25 cellular contexts compared by ENCODE assay signal in the genomic region with DNA sequence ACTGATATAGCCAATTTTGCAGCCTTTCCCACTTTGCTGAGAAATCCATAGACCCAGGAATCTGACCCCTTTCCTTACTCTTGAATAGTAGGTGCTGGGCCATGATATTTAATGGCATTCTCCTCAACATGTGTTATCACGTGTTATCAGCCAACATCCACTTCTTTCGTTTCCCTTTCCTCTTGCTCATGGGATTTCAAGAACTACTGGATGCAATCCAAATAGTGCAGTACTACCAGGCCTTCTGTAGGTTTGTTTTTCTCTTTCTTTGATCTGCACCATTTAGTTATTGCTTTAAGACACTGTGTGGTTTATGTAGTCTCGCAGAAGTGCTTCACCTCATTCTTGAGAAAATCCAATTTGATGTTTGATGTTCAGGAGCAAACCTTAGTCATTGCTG.
A peak's percentile ranks its signal among the peaks of the same experiment; 100 is the strongest.
DNase-seq lines count a peak whose midpoint lies in the region; ATAC-seq, FAIRE-seq and TF ChIP-seq lines count a peak whose summit lies in the region.
"Had no signal": no experiment of that assay in that cellular context is flagged by ENCODE, and none has a peak within 500 bp of the region (broad histone marks: within the 10 kb centered on the region; RNA-seq: fewer than 3 reads in every experiment).

No MANE protein-coding gene starts in this region.

- DNase-seq in RPMI7951 (ENCODE audit: low read depth) (peak; percentile 26), choroid plexus epithelial cell (ENCODE audit: low read depth) (peak; percentile 51), glomerular endothelial cell (ENCODE audit: extremely low read depth, low read depth, low spot score) (peak; percentile 1), urothelium cell line (ENCODE audit: low spot score) (no peak), DMS79 treated with DMSO at 0.1 percent for 48 hours (lab: John Stamatoyannopoulos, UW) (no peak)
- DNase-seq in activated naive CD4-positive, alpha-beta T cell treated with anti-CD3 and anti-CD28 coated beads, Interleukin-2, amount 50 U/mL, for 72 hours (ENCODE audit: low spot score in 2 of 2): no peak
- DNase-seq: 8988T; ACHN; AML-193; BE2C; CD4-positive, alpha-beta T cell; CD8-positive, alpha-beta memory T cell; DMS 273 treated with DMSO at 0.1 percent for 48 hours; DMS79; GM23248; H7; HCEC 1CT had no signal

- ATAC-seq in HG03135 (IDR thresholded peaks at IDR 0.05; ENCODE audit: unreplicated experiment): no peak
- ATAC-seq in activated naive CD4-positive, alpha-beta T cell treated with anti-CD3 and anti-CD28 coated beads, Interleukin-2, amount 50 U/mL, for 72 hours: no peak
- ATAC-seq: A549 had no signal

- TF ChIP-seq CTCF in choroid plexus epithelial cell (conservative IDR thresholded peaks at IDR 0.05; ENCODE audit: low read depth, low read length): no peak

- no peak overlapping the region for H3K27ac Mint-ChIP-seq in activated naive CD4-positive, alpha-beta T cell treated with anti-CD3 and anti-CD28 coated beads, Interleukin-2, amount 50 U/mL, for 72 hours
- H3K27ac Mint-ChIP-seq: CD14-positive monocyte; CD4-positive, alpha-beta T cell had no signal

- H3K9me3 Mint-ChIP-seq in activated naive CD4-positive, alpha-beta T cell treated with anti-CD3 and anti-CD28 coated beads, Interleukin-2, amount 50 U/mL, for 72 hours: peaks cover 9 to 12% of the 10 kb centered on the region in 2 donors
- H3K9me3 Mint-ChIP-seq: CD4-positive, alpha-beta T cell had no signal

- H3K36me3 Mint-ChIP-seq in activated naive CD4-positive, alpha-beta T cell treated with anti-CD3 and anti-CD28 coated beads, Interleukin-2, amount 50 U/mL, for 72 hours: no peaks in the 10 kb centered on the region
- H3K36me3 Mint-ChIP-seq: CD14-positive monocyte had no signal

- no peak overlapping the region for H3K4me3 ChIP-seq in choroid plexus epithelial cell (ENCODE audit: low read depth, low read length)
- H3K4me3 ChIP-seq: A549; BLaER1 treated with 17β-estradiol and CSF1 and Interleukin-3, amounts not matched to agents 10 nM and 100 nM; GM23248 had no signal

- FAIRE-seq in urothelium cell line (lab: Jason Lieb, UNC): peak; percentile 74
- FAIRE-seq: A549, D721Med, G401.6, GM12892, H1 had no signal

Comparison
In these comparisons a context has a peak if more than half of its experiments do, and no peak if none do; other contexts are left out.
1. DNase-seq: peak in RPMI7951 (single experiment), choroid plexus epithelial cell (single experiment) and glomerular endothelial cell (single experiment); none in urothelium cell line (single experiment), DMS79 treated with DMSO at 0.1 percent for 48 hours (single experiment) and activated naive CD4-positive, alpha-beta T cell treated with anti-CD3 and anti-CD28 coated beads, Interleukin-2, amount 50 U/mL, for 72 hours (0 of 2).